In genomic region chr6:44966449-44967091, GRCh38 we compare ENCODE assay signal across 2 cellular contexts.
TF ChIP-seq lines count a peak whose summit lies in the region.

No MANE protein-coding gene starts in this region.

TF ChIP-seq in K562, 482 proteins besides CTCF, POLR2A, EP300 and RAD21 (continues in another document):
- TF ChIP-seq MNT (conservative IDR thresholded peaks at IDR 0.05) (peak; percentile 45 to 85; a peak in 3 of 4 replicates), CBFA2T3 (IDR thresholded peaks at IDR 0.05) (peak; percentile 100), EWSR1 (IDR thresholded peaks at IDR 0.05; ENCODE audit: borderline replicate concordance, low read depth, partially characterized antibody) (peak; percentile 56), ZKSCAN8 (CRISPR knock-in tag; IDR thresholded peaks at IDR 0.05) (peak; percentile 92), HMGN3 (IDR thresholded peaks at IDR 0.05; ENCODE audit: borderline replicate concordance, extremely low read depth, insufficient read length, low read depth, low read length) (peak; percentile 86), RBM34 (IDR thresholded peaks at IDR 0.05; ENCODE audit: borderline replicate concordance, insufficient read depth, low read length) (no peak), ZEB2 (IDR thresholded peaks at IDR 0.05) (peak; percentile 84), BRD4 (IDR thresholded peaks at IDR 0.05) (no peak; the same call in 1 of the 2 replicates), BRD9 (IDR thresholded peaks at IDR 0.05; ENCODE audit: low read depth, partially characterized antibody) (peak; percentile 96), HDAC3 (IDR thresholded peaks at IDR 0.05; ENCODE audit: borderline replicate concordance, partially characterized antibody) (peak; percentile 99), STAG1 (CRISPR knock-in tag; IDR thresholded peaks at IDR 0.05; ENCODE audit: borderline replicate concordance) (no peak), PRMT5 (CRISPR knock-in tag; IDR thresholded peaks at IDR 0.05) (no peak), NCOA2 (IDR thresholded peaks at IDR 0.05; ENCODE audit: partially characterized antibody in 2 of 2) (peak; percentile 92 to 95), PHF21A (IDR thresholded peaks at IDR 0.05; ENCODE audit: borderline replicate concordance, low read depth) (peak; percentile 90), HDAC1 (IDR thresholded peaks at IDR 0.05) (peak; percentile 86 to 100), NFE2 (IDR thresholded peaks at IDR 0.05; ENCODE audit: low read depth) (peak; percentile 84), DACH1 (IDR thresholded peaks at IDR 0.05; ENCODE audit: partially characterized antibody) (peak; percentile 85), ATF3 (IDR thresholded peaks at IDR 0.05) (peak; percentile 100), ATF3 (CRISPR knock-in tag; conservative IDR thresholded peaks at IDR 0.05) (peak; percentile 99), ELF2 (CRISPR knock-in tag; IDR thresholded peaks at IDR 0.05) (no peak), NFRKB (IDR thresholded peaks at IDR 0.05; ENCODE audit: low read depth) (no peak; the same call in 1 of the 2 replicates), TEAD4 (IDR thresholded peaks at IDR 0.05; ENCODE audit: low read length) (peak; percentile 100), TEAD4 (CRISPR knock-in tag; IDR thresholded peaks at IDR 0.05; ENCODE audit: borderline replicate concordance) (no peak), ARID3B (CRISPR knock-in tag; IDR thresholded peaks at IDR 0.05; ENCODE audit: borderline replicate concordance) (no peak), ZNF395 (CRISPR knock-in tag; IDR thresholded peaks at IDR 0.05) (peak; percentile 98)

TF ChIP-seq in HepG2, 621 proteins besides CTCF, POLR2A, EP300 and RAD21:
- TF ChIP-seq ZNF407 (CRISPR knock-in tag; IDR thresholded peaks at IDR 0.05; ENCODE audit: not compliant biosample characterization) = no peak
- TF ChIP-seq NR2C2 (CRISPR knock-in tag; IDR thresholded peaks at IDR 0.05; ENCODE audit: borderline replicate concordance) = no peak
- TF ChIP-seq ZNF264 (CRISPR knock-in tag; IDR thresholded peaks at IDR 0.05) = no peak
- TF ChIP-seq NFRKB (IDR thresholded peaks at IDR 0.05) = no peak
- no peak for TF ChIP-seq RXRA (CRISPR knock-in tag; IDR thresholded peaks at IDR 0.05)
- TF ChIP-seq ZNF256 (CRISPR knock-in tag; conservative IDR thresholded peaks at IDR 0.05) = no peak
- no peak for TF ChIP-seq ZNF430 (CRISPR knock-in tag; IDR thresholded peaks at IDR 0.05)
- no peak for TF ChIP-seq ZNF501 (CRISPR knock-in tag; IDR thresholded peaks at IDR 0.05)
- TF ChIP-seq CREBL2 (CRISPR knock-in tag; IDR thresholded peaks at IDR 0.05; ENCODE audit: borderline replicate concordance) = no peak
- no peak for TF ChIP-seq ZBTB26 (CRISPR knock-in tag; IDR thresholded peaks at IDR 0.05; ENCODE audit: borderline replicate concordance)
- TF ChIP-seq MXD1 (CRISPR knock-in tag; IDR thresholded peaks at IDR 0.05) = no peak
- no peak for TF ChIP-seq THAP9 (CRISPR knock-in tag; IDR thresholded peaks at IDR 0.05; ENCODE audit: borderline replicate concordance)
- no peak for TF ChIP-seq ZNF562 (CRISPR knock-in tag; IDR thresholded peaks at IDR 0.05; ENCODE audit: borderline replicate concordance)
- no peak for TF ChIP-seq ZNF263 (CRISPR knock-in tag; IDR thresholded peaks at IDR 0.05)
- no peak for TF ChIP-seq ZNF354B (CRISPR knock-in tag; IDR thresholded peaks at IDR 0.05)
- TF ChIP-seq CSRNP1 (CRISPR knock-in tag; IDR thresholded peaks at IDR 0.05) = no peak
- TF ChIP-seq ZNF7 (CRISPR knock-in tag; IDR thresholded peaks at IDR 0.05) = no peak
- TF ChIP-seq ZNF563 (CRISPR knock-in tag; IDR thresholded peaks at IDR 0.05) = no peak
- TF ChIP-seq ZNF607 (CRISPR knock-in tag; IDR thresholded peaks at IDR 0.05; ENCODE audit: borderline replicate concordance) = no peak
- no peak for TF ChIP-seq SRF (IDR thresholded peaks at IDR 0.05; ENCODE audit: low read depth, low read length)
